ENCODE assay signal across 1 cellular context in the genomic region with DNA sequence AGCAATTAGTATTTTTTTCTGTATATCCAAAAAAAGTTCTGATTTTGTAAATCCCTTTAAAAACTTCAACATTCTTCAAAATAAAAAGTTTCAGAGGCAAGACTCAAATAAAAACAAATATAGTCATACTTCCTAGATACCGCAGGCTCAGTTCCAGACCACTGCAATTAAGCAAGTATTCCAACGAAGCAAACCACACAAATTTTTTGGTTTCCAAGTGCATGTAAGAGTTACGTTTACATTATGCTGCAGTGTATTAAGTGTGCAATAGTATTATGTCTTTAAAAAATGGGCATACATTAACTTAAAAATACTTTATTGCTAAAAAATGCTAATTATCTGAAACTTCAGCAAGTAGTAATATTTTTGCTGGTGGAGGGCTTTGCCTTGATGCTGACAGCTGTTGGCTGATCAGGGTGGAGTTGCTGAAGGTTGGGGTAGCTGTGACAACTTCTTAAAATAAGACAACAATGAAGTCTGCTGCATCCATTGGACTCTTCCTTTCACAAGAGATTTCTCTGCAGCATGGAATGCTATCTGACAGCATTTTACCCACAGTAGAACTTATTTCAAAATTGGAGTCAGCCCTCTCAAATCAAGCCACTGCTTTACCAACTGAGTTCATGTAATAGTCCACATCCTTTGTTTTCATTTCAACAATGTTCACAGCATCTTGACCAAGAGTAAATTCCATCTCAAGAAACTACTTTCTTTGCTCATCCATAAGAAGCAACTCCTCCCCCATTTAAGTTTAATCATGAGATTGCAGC.
TF ChIP-seq lines count a peak whose summit lies in the region.

No MANE protein-coding gene starts in this region.

TF ChIP-seq in IMR-90, 13 proteins besides CTCF, POLR2A, EP300 and RAD21:
- TF ChIP-seq SMC3 (IDR thresholded peaks at IDR 0.05; ENCODE audit: low read depth, low read length) (no peak), BHLHE40 (IDR thresholded peaks at IDR 0.05; ENCODE audit: low read depth, low read length) (no peak), MAZ (IDR thresholded peaks at IDR 0.05; ENCODE audit: borderline replicate concordance, low read depth, low read length) (no peak), MAFK (IDR thresholded peaks at IDR 0.05; ENCODE audit: low read depth, low read length) (no peak), NFE2L2 (IDR thresholded peaks at IDR 0.05; ENCODE audit: low read depth, low read length) (no peak), RFX5 (IDR thresholded peaks at IDR 0.05; ENCODE audit: low read depth, low read length) (no peak), RCOR1 (IDR thresholded peaks at IDR 0.05; ENCODE audit: insufficient replicate concordance, low read length) (no peak)
- TF ChIP-seq, protein P1, sequence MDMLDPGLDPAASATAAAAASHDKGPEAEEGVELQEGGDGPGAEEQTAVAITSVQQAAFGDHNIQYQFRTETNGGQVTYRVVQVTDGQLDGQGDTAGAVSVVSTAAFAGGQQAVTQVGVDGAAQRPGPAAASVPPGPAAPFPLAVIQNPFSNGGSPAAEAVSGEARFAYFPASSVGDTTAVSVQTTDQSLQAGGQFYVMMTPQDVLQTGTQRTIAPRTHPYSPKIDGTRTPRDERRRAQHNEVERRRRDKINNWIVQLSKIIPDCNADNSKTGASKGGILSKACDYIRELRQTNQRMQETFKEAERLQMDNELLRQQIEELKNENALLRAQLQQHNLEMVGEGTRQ (IDR thresholded peaks at IDR 0.05; ENCODE audit: low read depth, low read length): no peak
TF ChIP-seq in IMR-90: peak in this region for 0.
